Comparison of ENCODE assay signal across 8 cellular contexts in genomic region chr11:129853508-129854228, GRCh38. TPM values are rescaled to one million over a fixed set of nuclear protein-coding genes. Genes with fewer than 3 reads are reported as not detected.
DNase-seq lines count a peak whose midpoint lies in the region; ATAC-seq and TF ChIP-seq lines count a peak whose summit lies in the region.

No MANE protein-coding gene starts in this region.

- POLR2A ChIA-PET in naive thymus-derived CD8-positive, alpha-beta T cell (lab: Charles Lee): interaction anchor here (0.7 to 3.2 kb wide), 8 partner anchors 9 to 149 kb away, joined by 3 to 29 read pairs (median 6); partner anchors contain the start of genes NFRKB, PRDM10 and TMEM45B

- H3K9ac ChIP-seq in adipocyte (ENCODE audit: low read length): no peak overlapping the region

- peak; percentile 86 for DNase-seq in LoVo (ENCODE audit: low spot score)
- peak; percentile 71 to 88 (median 77) for DNase-seq in Peyer's patch
- DNase-seq in adipocyte (ENCODE audit: low read depth): peak; percentile 22
- peak; percentile 37 to 92 (median 82) for DNase-seq in naive thymus-derived CD8-positive, alpha-beta T cell
- DNase-seq in G401 (ENCODE audit: low spot score): no peak
- DNase-seq in T1000 (lab: John Stamatoyannopoulos, UW): no peak
- DNase-seq in mesenteric fat pad (ENCODE audit: low spot score): no peak

- H3K4me1 Mint-ChIP-seq in naive thymus-derived CD8-positive, alpha-beta T cell: peaks cover 17 to 36% (median 32%) of the 10 kb centered on the region in 4 donors

- peak overlapping the region; percentile 63 to 99 (median 96) for H3K27ac Mint-ChIP-seq in naive thymus-derived CD8-positive, alpha-beta T cell

- no peaks in the 10 kb centered on the region for H3K27me3 Mint-ChIP-seq in naive thymus-derived CD8-positive, alpha-beta T cell

- H3K27me3 ChIP-seq in Peyer's patch (no peaks in the 10 kb centered on the region), adipocyte (replicated peaks; ENCODE audit: control insufficient read depth, insufficient read depth, low read length) (peaks cover 6% of the 10 kb centered on the region)

- H3K36me3 ChIP-seq in Peyer's patch (peaks cover 0 to 48% (median 0%) of the 10 kb centered on the region in 3 donors), adipocyte (ENCODE audit: control insufficient read depth, insufficient read depth, low read length, severe bottlenecking) (peaks cover under 1% of the 10 kb centered on the region)

- TF ChIP-seq POLR2A in Peyer's patch (IDR thresholded peaks at IDR 0.05): no peak

- H3K36me3 Mint-ChIP-seq in naive thymus-derived CD8-positive, alpha-beta T cell: no peaks in the 10 kb centered on the region

- H3K9me3 ChIP-seq in Peyer's patch (no peaks in the 10 kb centered on the region), adipocyte (ENCODE audit: control insufficient read depth, low read length) (no peaks in the 10 kb centered on the region)

- in situ Hi-C loops in G401 (cut with HindIII; ENCODE audit: low sequenced_read_pairs): no loop called here

- ATAC-seq in naive thymus-derived CD8-positive, alpha-beta T cell: peak; percentile 92 to 95
- ATAC-seq in GM18868 (IDR thresholded peaks at IDR 0.05; ENCODE audit: unreplicated experiment): no peak

- no peak overlapping the region for H3K4me3 ChIP-seq in Peyer's patch
- no peak overlapping the region for H3K4me3 ChIP-seq in adipocyte (ENCODE audit: low read length)

- H3K4me3 Mint-ChIP-seq in naive thymus-derived CD8-positive, alpha-beta T cell: peak overlapping the region in 9 of 10 donors; percentile 64 to 82 (median 75)

- no peaks in the 10 kb centered on the region for H3K9me3 Mint-ChIP-seq in naive thymus-derived CD8-positive, alpha-beta T cell

- H3K27ac ChIP-seq in Peyer's patch: peak overlapping the region; percentile 23 to 69 (median 42)

- TF ChIP-seq CTCF in Peyer's patch (IDR thresholded peaks at IDR 0.05): no peak

- H3K4me1 ChIP-seq in Peyer's patch: peaks cover 0 to 17% (median 0%) of the 10 kb centered on the region in 4 donors
- peaks cover 6% of the 10 kb centered on the region for H3K4me1 ChIP-seq in adipocyte (ENCODE audit: control insufficient read depth, insufficient read depth, low read length)

RNA-seq across cellular contexts. Expression of gene TMEM45B, which starts 38.0 kb away (rescaled TPM):
- 100 to 1,000 TPM in 3 of 4 donors, 1 to 10 TPM in 1; 1.7 to 318 (median 244) TPM for total RNA-seq in Peyer's patch
- 1 to 10 TPM; 4.7 to 6.1 TPM for total RNA-seq in naive thymus-derived CD8-positive, alpha-beta T cell
- 1 to 10 TPM in 2 of 3 donors, under 1 TPM in 1; 0.96 to 1.7 (median 1.1) TPM for polyA plus RNA-seq in naive thymus-derived CD8-positive, alpha-beta T cell
- not detected in 2 replicates for total RNA-seq in G401 (2014; rRNA removed; shearing (Covaris generic))
- 0.87 TPM for total RNA-seq in mesenteric fat pad

RNA-seq across cellular contexts. Expression of gene NFRKB, which starts 41.7 kb away (rescaled TPM):
- total RNA-seq in Peyer's patch (10 to 100 TPM; 46.9 to 54.8 (median 49.2) TPM), mesenteric fat pad (17.7 TPM)
- 10 to 100 TPM; 60.1 to 61.4 TPM for total RNA-seq in naive thymus-derived CD8-positive, alpha-beta T cell
- polyA plus RNA-seq in naive thymus-derived CD8-positive, alpha-beta T cell: 10 to 100 TPM; 16.9 to 21.9 (median 17.6) TPM
- total RNA-seq in G401 (2014; rRNA removed; shearing (Covaris generic)): 34.2 and 37.5 TPM in 2 replicates

Comparison
In these comparisons a context has a peak if more than half of its experiments do, and no peak if none do; other contexts are left out.
1. DNase-seq: peak in LoVo (single experiment), Peyer's patch (3 of 3), adipocyte (single experiment) and naive thymus-derived CD8-positive, alpha-beta T cell (10 of 10); none in G401 (single experiment), T1000 (single experiment) and mesenteric fat pad (single experiment).